In the genomic region with DNA sequence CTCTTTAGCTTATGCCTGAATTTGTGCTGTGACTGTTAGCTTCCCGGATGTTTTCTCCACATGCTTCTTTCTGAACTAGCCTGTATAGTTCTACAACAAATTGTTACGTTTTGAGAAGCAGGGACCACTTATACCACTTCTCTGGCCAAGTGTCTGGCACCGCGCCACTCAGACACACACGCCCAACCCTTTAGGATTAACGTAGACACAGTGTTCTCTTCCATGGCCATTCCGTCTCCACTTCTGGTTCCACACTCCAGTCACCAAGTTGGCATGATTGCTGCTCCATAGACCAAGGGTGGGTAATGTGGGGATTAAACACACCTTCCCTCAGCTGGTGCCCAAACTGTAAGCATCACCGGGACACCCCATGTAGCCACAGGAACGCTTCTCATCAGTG, we compare ENCODE assay signal across 9 cellular contexts. TPM values are rescaled to one million over a fixed set of nuclear protein-coding genes. Genes with fewer than 3 reads are reported as not detected.
DNase-seq lines count a peak whose midpoint lies in the region; ATAC-seq and TF ChIP-seq lines count a peak whose summit lies in the region.
"Had no signal": no experiment of that assay in that cellular context is flagged by ENCODE, and none has a peak within 500 bp of the region (broad histone marks: within the 10 kb centered on the region; RNA-seq: fewer than 3 reads in every experiment).

No MANE protein-coding gene starts in this region.

- H3K9me3 ChIP-seq in ectodermal cell (ENCODE audit: control insufficient read depth, low read length) (no peaks in the 10 kb centered on the region), ovary (no peaks in the 10 kb centered on the region)

- H3K27ac ChIP-seq in ectodermal cell (ENCODE audit: insufficient read depth, low read depth, low read length, poor library complexity, severe bottlenecking) = no peak overlapping the region
- no peak overlapping the region for H3K27ac ChIP-seq in ovary

- 92 to 95% methylated on average over 9 of the region's 9 CpGs for WGBS in ectodermal cell, 2 experiments
- whole genome bisulfite sequencing in ovary, 3 donors = 55 to 69% (median 62%) methylated on average over 9 of the region's 9 CpGs

- H3K4me1 ChIP-seq in ectodermal cell (ENCODE audit: control insufficient read depth, insufficient read depth, low read length) (peaks cover 14% of the 10 kb centered on the region), ovary (ENCODE audit: insufficient read depth) (no peaks in the 10 kb centered on the region)

- intact Hi-C loops in ovary (cut with DNase I) = loop anchor here in 1 of 4 donors (10.0 kb wide), 1 partner anchor 313 kb away; a partner anchor contains a TSS

- TF ChIP-seq CTCF in ovary (IDR thresholded peaks at IDR 0.05) (no peak), foreskin fibroblast (IDR thresholded peaks at IDR 0.05; ENCODE audit: low read depth, low read length) (no peak)

- no peaks in the 10 kb centered on the region for H3K36me3 ChIP-seq in ectodermal cell (ENCODE audit: control insufficient read depth, insufficient read depth, low read length)
- H3K36me3 ChIP-seq in ovary = no peaks in the 10 kb centered on the region

- ATAC-seq in HG02678 (IDR thresholded peaks at IDR 0.05; ENCODE audit: unreplicated experiment) = no peak

- peak; percentile 91 for DNase-seq in DMS79 treated with DMSO at 0.1 percent for 48 hours (lab: John Stamatoyannopoulos, UW)
- DNase-seq in NCI-H2029 (lab: John Stamatoyannopoulos, UW) = peak; percentile 55
- DNase-seq in ovary = no peak
- DNase-seq in foreskin fibroblast = no peak
- no peak for DNase-seq in COLO829 (ENCODE audit: low spot score)
- no peak for DNase-seq in GF-D8 (lab: John Stamatoyannopoulos, UW)
- DNase-seq: HFFc6 had no signal

- H3K4me3 ChIP-seq in ectodermal cell (ENCODE audit: insufficient read depth, low read depth, low read length) (peak overlapping the region; percentile 71), ovary (peak overlapping the region; percentile 52), foreskin fibroblast (ENCODE audit: low read depth in 1 of 2, low read length in 2 of 2) (no peak overlapping the region)

- TF ChIP-seq POLR2A in ovary (IDR thresholded peaks at IDR 0.05) = no peak

- peaks cover 30% of the 10 kb centered on the region for H3K27me3 ChIP-seq in ectodermal cell (ENCODE audit: control insufficient read depth, insufficient read depth, low read length, poor library complexity, severe bottlenecking)
- H3K27me3 ChIP-seq in ovary = no peaks in the 10 kb centered on the region

- TF ChIP-seq EP300 in ovary (IDR thresholded peaks at IDR 0.05) = no peak

RNA-seq across cellular contexts. Expression of a gene that starts 0.8 kb away (rescaled TPM):
- polyA plus RNA-seq in ectodermal cell (2013, experiment 1 of 4) = 12.2 TPM
- 11.7 TPM for polyA plus RNA-seq in ectodermal cell (2013, experiment 2 of 4)
- 11.7 TPM for polyA plus RNA-seq in ectodermal cell (2013, experiment 3 of 4)
- polyA plus RNA-seq in ectodermal cell (2013, experiment 4 of 4) = 13.4 TPM
- under 1 TPM in 5 of 7 donors, not detected in 2; under 0.01 to 0.84 (median 0.27) TPM for total RNA-seq in ovary
- 1 to 10 TPM in 1 of 2 donors, under 1 TPM in 1; 0.61 to 4.2 TPM for polyA plus RNA-seq in ovary
- total RNA-seq: HFFc6 had no signal

Comparison
In these comparisons a context has a peak if more than half of its experiments do, and no peak if none do; other contexts are left out.
1. DNase-seq: peak in DMS79 treated with DMSO at 0.1 percent for 48 hours (single experiment) and NCI-H2029 (single experiment); none in ovary (0 of 5), foreskin fibroblast (0 of 2), COLO829 (single experiment) and GF-D8 (single experiment).
2. H3K4me3 ChIP-seq: peak in ectodermal cell (single experiment) and ovary (single experiment); none in foreskin fibroblast (0 of 2).